7 cellular contexts compared by ENCODE assay signal in genomic region chr9:96449522-96449843, GRCh38. TPM values are rescaled to one million over a fixed set of nuclear protein-coding genes. Genes with fewer than 3 reads are reported as not detected.
DNase-seq lines count a peak whose midpoint lies in the region; ATAC-seq and TF ChIP-seq lines count a peak whose summit lies in the region.

No MANE protein-coding gene starts in this region.

- intact Hi-C loops in Right ventricle myocardium superior (cut with DNase I) = no loop called here

- DNase-seq in Right ventricle myocardium superior = no peak
- no peak for DNase-seq in skeletal muscle cell (ENCODE audit: low read depth)
- no peak for DNase-seq in stimulated activated CD4-positive, alpha-beta T cell treated with anti-CD3 and anti-CD28 coated beads, Interleukin-4, amount 100 ng/mL, for 24 hours

- peak; percentile 5 for ATAC-seq in GM19025 (IDR thresholded peaks at IDR 0.05; ENCODE audit: low read depth, unreplicated experiment)
- peak; percentile 17 for ATAC-seq in HG02759 (IDR thresholded peaks at IDR 0.05; ENCODE audit: unreplicated experiment)
- ATAC-seq in SK-N-SH treated with all-trans-retinoic acid at 6 μM for 48 hours = peak; percentile 55
- peak; percentile 44 for ATAC-seq in Right ventricle myocardium superior (ENCODE audit: poor library complexity)
- ATAC-seq in GM18867 (IDR thresholded peaks at IDR 0.05; ENCODE audit: unreplicated experiment) = no peak

- H3K4me3 ChIP-seq in skeletal muscle cell (ENCODE audit: low read depth, low read length) = peak overlapping the region; percentile 51

TF ChIP-seq in SK-N-SH treated with all-trans-retinoic acid at 6 μM for 48 hours, 23 proteins besides CTCF, POLR2A, EP300 and RAD21:
- TF ChIP-seq SNAI2 (CRISPR knock-in tag; IDR thresholded peaks at IDR 0.05) = no peak
- no peak for TF ChIP-seq ZC3H10 (CRISPR knock-in tag; IDR thresholded peaks at IDR 0.05)
- TF ChIP-seq RARB (CRISPR knock-in tag; IDR thresholded peaks at IDR 0.05) = no peak
- TF ChIP-seq ESRRG (CRISPR knock-in tag; IDR thresholded peaks at IDR 0.05) = no peak
- no peak for TF ChIP-seq ZFP30 (CRISPR knock-in tag; IDR thresholded peaks at IDR 0.05)
- TF ChIP-seq CSRNP3 (CRISPR knock-in tag; IDR thresholded peaks at IDR 0.05) = no peak
- TF ChIP-seq ARNTL (CRISPR knock-in tag; IDR thresholded peaks at IDR 0.05; ENCODE audit: borderline replicate concordance, low read depth) = no peak
- TF ChIP-seq TCF4 (CRISPR knock-in tag; IDR thresholded peaks at IDR 0.05; ENCODE audit: borderline replicate concordance) = no peak
- no peak for TF ChIP-seq TOX (CRISPR knock-in tag; IDR thresholded peaks at IDR 0.05; ENCODE audit: borderline replicate concordance)
- TF ChIP-seq OSR1 (CRISPR knock-in tag; IDR thresholded peaks at IDR 0.05) = no peak
- TF ChIP-seq TSHZ2 (CRISPR knock-in tag; IDR thresholded peaks at IDR 0.05) = no peak
- no peak for TF ChIP-seq ZNF8 (CRISPR knock-in tag; IDR thresholded peaks at IDR 0.05)
- no peak for TF ChIP-seq BACH2 (CRISPR knock-in tag; IDR thresholded peaks at IDR 0.05; ENCODE audit: borderline replicate concordance)
- TF ChIP-seq ZFP3 (CRISPR knock-in tag; IDR thresholded peaks at IDR 0.05) = no peak
- TF ChIP-seq PPARA (CRISPR knock-in tag; IDR thresholded peaks at IDR 0.05; ENCODE audit: borderline replicate concordance) = no peak
- no peak for TF ChIP-seq GLIS3 (CRISPR knock-in tag; IDR thresholded peaks at IDR 0.05)
- TF ChIP-seq ISL1 (CRISPR knock-in tag; IDR thresholded peaks at IDR 0.05) = no peak
- no peak for TF ChIP-seq CREB5 (CRISPR knock-in tag; IDR thresholded peaks at IDR 0.05; ENCODE audit: low read depth)
- no peak for TF ChIP-seq PATZ1 (CRISPR knock-in tag; IDR thresholded peaks at IDR 0.05; ENCODE audit: borderline replicate concordance)
- no peak for TF ChIP-seq POU6F1 (CRISPR knock-in tag; IDR thresholded peaks at IDR 0.05; ENCODE audit: borderline replicate concordance, low read depth)

RNA-seq across cellular contexts. Expression of gene HABP4, which starts 0.5 kb away (rescaled TPM):
- total RNA-seq in Right ventricle myocardium superior = 22.8 TPM

RNA-seq across cellular contexts. Expression of gene ZNF367, which starts 31.3 kb away (rescaled TPM):
- total RNA-seq in Right ventricle myocardium superior = 4.3 TPM
